15 cellular contexts compared by ENCODE assay signal in the genomic region with DNA sequence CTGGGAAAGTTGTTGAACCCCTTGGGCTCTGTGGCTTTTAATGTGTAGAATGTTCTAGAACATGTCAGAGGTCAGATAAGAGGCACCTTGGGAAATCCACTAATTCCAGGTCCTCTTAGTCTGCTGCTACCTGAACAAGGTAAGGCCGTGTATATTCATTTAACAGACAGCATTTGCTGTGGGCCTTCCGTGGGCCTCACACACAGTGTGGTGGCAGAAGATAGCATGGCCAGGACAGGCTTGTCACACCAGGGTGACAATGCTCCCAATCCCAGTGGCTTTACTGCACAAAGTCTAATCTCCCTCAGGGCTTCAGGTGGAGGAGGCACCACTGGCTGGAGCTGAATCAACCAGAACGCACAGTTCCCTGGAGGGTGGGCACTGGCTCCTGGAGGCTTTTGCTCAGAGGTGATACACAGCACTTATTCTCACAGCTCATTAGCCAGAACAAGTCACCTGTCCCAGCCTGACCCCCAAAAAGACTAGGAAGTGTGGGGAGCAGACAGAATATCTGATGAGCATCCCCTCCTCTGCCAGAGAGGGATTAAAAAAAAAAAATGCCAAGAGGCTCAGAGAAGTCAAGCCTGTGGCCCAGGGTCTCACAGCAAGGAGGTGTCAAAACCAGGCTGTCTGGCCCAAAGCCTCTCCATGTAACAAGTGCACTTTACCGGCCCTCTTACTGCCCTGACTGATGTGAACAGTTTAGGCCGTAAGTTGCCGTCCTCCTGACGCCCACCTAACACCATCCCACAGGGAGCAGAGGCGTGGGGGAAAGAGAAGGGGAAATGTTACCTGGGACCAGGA.
DNase-seq lines count a peak whose midpoint lies in the region; ATAC-seq lines count a peak whose summit lies in the region.
"Had no signal": no experiment of that assay in that cellular context is flagged by ENCODE, and none has a peak within 500 bp of the region (broad histone marks: within the 10 kb centered on the region; RNA-seq: fewer than 3 reads in every experiment).

No MANE protein-coding gene starts in this region.

- no peak for ATAC-seq in Right ventricle myocardium inferior
- ATAC-seq in HG02763 (IDR thresholded peaks at IDR 0.05; ENCODE audit: unreplicated experiment): no peak
- no peak for ATAC-seq in HG02571 (IDR thresholded peaks at IDR 0.05; ENCODE audit: unreplicated experiment)
- ATAC-seq in HG02852 (IDR thresholded peaks at IDR 0.05; ENCODE audit: unreplicated experiment): no peak

- peak; percentile 56 for DNase-seq in cardiac septum (ENCODE audit: low spot score)
- no peak for DNase-seq in Right ventricle myocardium inferior (ENCODE audit: missing footprints)
- DNase-seq in activated CD8-positive, alpha-beta memory T cell treated with anti-CD3 and anti-CD28 coated beads, Interleukin-2, amount 50 U/mL, for 48 hours: peak; percentile 33
- DNase-seq in islet precursor cell: peak; percentile 30
- peak; percentile 12 for DNase-seq in stimulated activated CD8-positive, alpha-beta memory T cell treated with anti-CD3 and anti-CD28 coated beads, Interleukin-4, amount 100 ng/mL, for 48 hours
- DNase-seq: ACHN; C1 segment of cervical spinal cord; Calu3; CD4-positive, alpha-beta T cell; DMS 273 treated with DMSO at 0.1 percent for 48 hours; GM23248; IMR-90 had no signal

- intact Hi-C loops in cardiac septum (cut with DNase I): no loop called here
- intact Hi-C loops in Right ventricle myocardium inferior (cut with DNase I): no loop called here
